Comparison of ENCODE assay signal across 20 cellular contexts in genomic region chr6:109260701-109261100, GRCh38.
A peak's percentile ranks its signal among the peaks of the same experiment; 100 is the strongest.
DNase-seq lines count a peak whose midpoint lies in the region; FAIRE-seq and TF ChIP-seq lines count a peak whose summit lies in the region.
"Had no signal": no experiment of that assay in that cellular context is flagged by ENCODE, and none has a peak within 500 bp of the region (broad histone marks: within the 10 kb centered on the region; RNA-seq: fewer than 3 reads in every experiment).

No MANE protein-coding gene starts in this region.

- H3K4me3 Mint-ChIP-seq in chondrocyte (ENCODE audit: unreplicated experiment), result no peak overlapping the region
- no peak overlapping the region for H3K4me3 Mint-ChIP-seq in neural progenitor cell
- H3K4me3 Mint-ChIP-seq: CD8-positive, alpha-beta T cell; H9 had no signal

- in situ Hi-C loops in GM23248 (cut with MboI), result no loop called here

- H3K9me3 ChIP-seq in GM23248 (ENCODE audit: low read depth) (no peaks in the 10 kb centered on the region), neural progenitor cell (ENCODE audit: low read depth) (no peaks in the 10 kb centered on the region), subcutaneous abdominal adipose tissue (ENCODE audit: control insufficient read depth in 5 of 5, low read length in 5 of 5) (no peaks in the 10 kb centered on the region)

- no peak for TF ChIP-seq CTCF in chondrocyte (IDR thresholded peaks at IDR 0.05)
- no peak for TF ChIP-seq CTCF in neural progenitor cell (IDR thresholded peaks at IDR 0.05)
- TF ChIP-seq CTCF in D721Med (IDR thresholded peaks at IDR 0.05; ENCODE audit: insufficient read depth, missing control alignments), result no peak

- DNase-seq in GM23248 (no peak), chondrocyte (ENCODE audit: low spot score) (no peak), neural progenitor cell (ENCODE audit: low spot score) (no peak), AML-193 (lab: John Stamatoyannopoulos, UW) (no peak), substantia nigra (lab: John Stamatoyannopoulos, UW) (no peak), D721Med (ENCODE audit: insufficient read length, low spot score) (no peak)
- DNase-seq: CD8-positive, alpha-beta T cell; DMS53; H9; MM.1S; NCI-H1092; NCI-H1436; NCI-H187 treated with DMSO at 0.1 percent for 48 hours; NCI-H345; NCI-H524; NCI-H82 had no signal

- H3K36me3 Mint-ChIP-seq in chondrocyte (ENCODE audit: low read depth) (peaks cover 2% of the 10 kb centered on the region), neural progenitor cell (no peaks in the 10 kb centered on the region)
- H3K36me3 Mint-ChIP-seq: CD8-positive, alpha-beta T cell had no signal

- H3K27me3 ChIP-seq in GM23248 (replicated peaks; ENCODE audit: insufficient read depth) (no peaks in the 10 kb centered on the region), neural progenitor cell (no peaks in the 10 kb centered on the region), subcutaneous abdominal adipose tissue (ENCODE audit: control insufficient read depth in 5 of 5, insufficient read depth in 4 of 5, low read length in 5 of 5) (no peaks in the 10 kb centered on the region)
- H3K27me3 ChIP-seq: BLaER1 treated with 17β-estradiol and CSF1 and Interleukin-3, amounts not matched to agents 10 nM and 100 nM had no signal

- WGBS in GM23248 (ENCODE audit: low coverage in 1 of 2, low lambda C conversion rate in 2 of 2, missing lambda C conversion rate in 2 of 2), 2 experiments, result 90 to 94% methylated on average over 3 of the region's 3 CpGs

- H3K4me3 ChIP-seq in GM23248 (0 out of 2 replicates have a peak overlapping the region, but pooled peaks have one; percentile 16), neural progenitor cell (no peak overlapping the region), subcutaneous abdominal adipose tissue (ENCODE audit: low read depth in 1 of 5, low read length in 5 of 5) (no peak overlapping the region)
- H3K4me3 ChIP-seq: BLaER1 treated with 17β-estradiol and CSF1 and Interleukin-3, amounts not matched to agents 10 nM and 100 nM; GM12878; K562 had no signal

- H3K9me3 Mint-ChIP-seq in chondrocyte (ENCODE audit: low read depth) (no peaks in the 10 kb centered on the region), neural progenitor cell (no peaks in the 10 kb centered on the region)
- H3K9me3 Mint-ChIP-seq: CD8-positive, alpha-beta T cell; H9 had no signal

- H3K4me1 ChIP-seq in GM23248 (ENCODE audit: insufficient read depth) (peaks cover 18% of the 10 kb centered on the region), neural progenitor cell (no peaks in the 10 kb centered on the region), subcutaneous abdominal adipose tissue (ENCODE audit: control insufficient read depth in 5 of 5, insufficient read depth in 5 of 5, low read length in 5 of 5) (peaks cover 0 to 27% (median 13%) of the 10 kb centered on the region in 5 donors)

- H4K20me1 ChIP-seq in GM23248 (ENCODE audit: insufficient read depth), result no peaks in the 10 kb centered on the region
- H4K20me1 ChIP-seq in neural progenitor cell (ENCODE audit: low read depth), result no peaks in the 10 kb centered on the region
- H4K20me1 ChIP-seq: BLaER1 treated with 17β-estradiol and CSF1 and Interleukin-3, amounts not matched to agents 10 nM and 100 nM had no signal

- H3K27ac Mint-ChIP-seq in chondrocyte (ENCODE audit: unreplicated experiment) (peak overlapping the region; percentile 37), neural progenitor cell (peak overlapping the region; percentile 38)
- H3K27ac Mint-ChIP-seq: CD8-positive, alpha-beta T cell had no signal

- FAIRE-seq in D721Med (lab: Jason Lieb, UNC), result no peak
- FAIRE-seq: GM12878, K562 had no signal

- peaks cover 10% of the 10 kb centered on the region for H3K4me1 Mint-ChIP-seq in chondrocyte (ENCODE audit: low read depth)
- no peaks in the 10 kb centered on the region for H3K4me1 Mint-ChIP-seq in neural progenitor cell

- H3K27ac ChIP-seq in GM23248, result peak overlapping the region; percentile 36
- no peak overlapping the region for H3K27ac ChIP-seq in neural progenitor cell
- peak overlapping the region; percentile 77 for H3K27ac ChIP-seq in subcutaneous abdominal adipose tissue (ENCODE audit: low read depth, low read length)
- no peak overlapping the region for H3K27ac ChIP-seq in substantia nigra (ENCODE audit: low read depth, low read length, poor library complexity, severe bottlenecking)
- H3K27ac ChIP-seq: BLaER1 treated with 17β-estradiol and CSF1 and Interleukin-3, amounts not matched to agents 10 nM and 100 nM had no signal

- no peaks in the 10 kb centered on the region for H3K27me3 Mint-ChIP-seq in chondrocyte (ENCODE audit: low read depth)
- peaks cover 2% of the 10 kb centered on the region for H3K27me3 Mint-ChIP-seq in neural progenitor cell (ENCODE audit: insufficient read depth, low read depth)

- H3K9ac ChIP-seq in GM23248 (no peak overlapping the region), neural progenitor cell (no peak overlapping the region), subcutaneous abdominal adipose tissue (ENCODE audit: low read length in 5 of 5) (peak overlapping the region in 1 of 5 donors; percentile 19)
- H3K9ac ChIP-seq: BLaER1 treated with 17β-estradiol and CSF1 and Interleukin-3, amounts not matched to agents 10 nM and 100 nM had no signal

- no peaks in the 10 kb centered on the region; the same call in 1 of the 2 replicates for H3F3A ChIP-seq in GM23248 (ENCODE audit: insufficient read depth)
- H3F3A ChIP-seq in neural progenitor cell (ENCODE audit: low read depth), result no peaks in the 10 kb centered on the region

- H3K4me2 ChIP-seq in GM23248 (ENCODE audit: unreplicated experiment) (peak overlapping the region; percentile 55), neural progenitor cell (no peak overlapping the region)
- H3K4me2 ChIP-seq: BLaER1 treated with 17β-estradiol and CSF1 and Interleukin-3, amounts not matched to agents 10 nM and 100 nM had no signal

- no peaks in the 10 kb centered on the region for H3K9me2 ChIP-seq in GM23248 (ENCODE audit: insufficient read depth)

- H3K79me2 ChIP-seq in GM23248 (ENCODE audit: insufficient read depth), result no peaks in the 10 kb centered on the region
- no peaks in the 10 kb centered on the region for H3K79me2 ChIP-seq in neural progenitor cell (ENCODE audit: low read depth)

- H3K36me3 ChIP-seq in GM23248 (ENCODE audit: low read depth), result no peaks in the 10 kb centered on the region
- H3K36me3 ChIP-seq in neural progenitor cell, result no peaks in the 10 kb centered on the region
- peaks cover 0 to 4% (median 0%) of the 10 kb centered on the region in 5 donors for H3K36me3 ChIP-seq in subcutaneous abdominal adipose tissue (ENCODE audit: control insufficient read depth in 5 of 5, insufficient read depth in 5 of 5, low read length in 5 of 5)
- H3K36me3 ChIP-seq: BLaER1 treated with 17β-estradiol and CSF1 and Interleukin-3, amounts not matched to agents 10 nM and 100 nM had no signal

- H2AFZ ChIP-seq in GM23248 (peak overlapping the region; percentile 65), neural progenitor cell (replicated peaks) (no peak overlapping the region)

Comparison
In these comparisons a context has a peak if more than half of its experiments do, and no peak if none do; other contexts are left out.
1. H3K27ac ChIP-seq: peak in GM23248 (single experiment) and subcutaneous abdominal adipose tissue (single experiment); none in neural progenitor cell (single experiment) and substantia nigra (single experiment).